In genomic region chr9:127897194-127897692, GRCh38 we compare ENCODE assay signal across 9 cellular contexts. TPM values are rescaled to one million over a fixed set of nuclear protein-coding genes. Genes with fewer than 3 reads are reported as not detected.
A peak's percentile ranks its signal among the peaks of the same experiment; 100 is the strongest.
DNase-seq lines count a peak whose midpoint lies in the region; ATAC-seq and TF ChIP-seq lines count a peak whose summit lies in the region.
"Had no signal": no experiment of that assay in that cellular context is flagged by ENCODE, and none has a peak within 500 bp of the region (broad histone marks: within the 10 kb centered on the region; RNA-seq: fewer than 3 reads in every experiment).

No MANE protein-coding gene starts in this region.

- no peaks in the 10 kb centered on the region for H3K27me3 ChIP-seq in CD4-positive, alpha-beta T cell (ENCODE audit: control insufficient read depth, insufficient read depth, low read length)

- no peak for DNase-seq in CD4-positive, alpha-beta T cell
- DNase-seq in HuH-7.5 (ENCODE audit: low spot score) (peak; percentile 94), head of caudate nucleus (peak; percentile 68 to 91 (median 80)), osteocyte (ENCODE audit: extremely low spot score, unreplicated experiment) (peak; percentile 90), GOT3 (lab: John Stamatoyannopoulos, UW) (no peak)
- peak; percentile 26 for DNase-seq in activated naive CD4-positive, alpha-beta T cell treated with Interleukin-2 at 50 U/mL for 16 hours

- TF ChIP-seq CTCF in CD4-positive, alpha-beta T cell (IDR thresholded peaks at IDR 0.05) = no peak
- TF ChIP-seq CTCF in osteocyte (IDR thresholded peaks at IDR 0.05) = no peak

- intact Hi-C loops in CD4-positive, alpha-beta T cell (cut with DNase I, micrococcal nuclease) = loop anchor here in 1 of 2 experiments (5.0 kb wide), 1 partner anchor 35 kb away; no protein-coding TSS in a partner anchor
- intact Hi-C loops in head of caudate nucleus (cut with DNase I) = no loop called here

- no peak overlapping the region for H3K27ac ChIP-seq in CD4-positive, alpha-beta T cell (ENCODE audit: low read depth, low read length)
- H3K27ac ChIP-seq: neutrophil had no signal

- CTCF ChIA-PET in CD4-positive, alpha-beta T cell (lab: Charles Lee) = interaction anchor here (1.3 kb wide), 1 partner anchor 24 kb away, joined by 3 read pairs; no protein-coding TSS in a partner anchor

- ATAC-seq in CD4-positive, alpha-beta T cell (ENCODE audit: poor library complexity) = no peak
- no peak for ATAC-seq in GM18520 (IDR thresholded peaks at IDR 0.05; ENCODE audit: unreplicated experiment)
- ATAC-seq in HG03469 (IDR thresholded peaks at IDR 0.05; ENCODE audit: unreplicated experiment) = no peak

- POLR2A ChIA-PET in CD4-positive, alpha-beta T cell (lab: Charles Lee) = interaction anchor here (0.9 to 1.7 kb wide), 3 partner anchors 9 to 34 kb away, joined by 3 to 8 read pairs (median 4); no protein-coding TSS in a partner anchor

- peaks cover 22% of the 10 kb centered on the region for H3K9me3 ChIP-seq in CD4-positive, alpha-beta T cell (ENCODE audit: control insufficient read depth, low read length)
- H3K9me3 ChIP-seq: neutrophil had no signal

- H3K9me3 Mint-ChIP-seq in CD4-positive, alpha-beta T cell = no peaks in the 10 kb centered on the region
- H3K9me3 Mint-ChIP-seq in osteocyte (ENCODE audit: unreplicated experiment) = no peaks in the 10 kb centered on the region

- H3K27ac Mint-ChIP-seq in CD4-positive, alpha-beta T cell = peak overlapping the region; percentile 86
- peak overlapping the region; percentile 80 for H3K27ac Mint-ChIP-seq in osteocyte (ENCODE audit: unreplicated experiment)

- H3K36me3 Mint-ChIP-seq in CD4-positive, alpha-beta T cell (ENCODE audit: low read depth) = peaks cover 61% of the 10 kb centered on the region
- peaks cover 34% of the 10 kb centered on the region for H3K36me3 Mint-ChIP-seq in osteocyte (ENCODE audit: unreplicated experiment)

- no peaks in the 10 kb centered on the region for H3K27me3 Mint-ChIP-seq in CD4-positive, alpha-beta T cell
- H3K27me3 Mint-ChIP-seq in osteocyte (ENCODE audit: unreplicated experiment) = no peaks in the 10 kb centered on the region

- H3K4me3 Mint-ChIP-seq in CD4-positive, alpha-beta T cell = peak overlapping the region; percentile 58
- peak overlapping the region; percentile 89 for H3K4me3 Mint-ChIP-seq in osteocyte (ENCODE audit: unreplicated experiment)

- H3K4me1 Mint-ChIP-seq in CD4-positive, alpha-beta T cell (ENCODE audit: low read depth) = peaks cover 39% of the 10 kb centered on the region
- H3K4me1 Mint-ChIP-seq in osteocyte (ENCODE audit: unreplicated experiment) = peaks cover 31% of the 10 kb centered on the region

RNA-seq across cellular contexts. Expression of gene ST6GALNAC6, which starts 2.2 kb away (rescaled TPM):
- total RNA-seq in CD4-positive, alpha-beta T cell = 10 to 100 TPM; 93.1 to 97.5 TPM
- 73.4 and 77.0 TPM in 2 replicates for total RNA-seq in osteocyte

RNA-seq across cellular contexts. Expression of gene ST6GALNAC4, which starts 19.6 kb away (rescaled TPM):
- 10 to 100 TPM; 28.7 to 30.2 TPM for total RNA-seq in CD4-positive, alpha-beta T cell
- total RNA-seq in osteocyte = 21.4 and 25.1 TPM in 2 replicates

RNA-seq across cellular contexts. Expression of gene AK1, which starts 19.8 kb away (rescaled TPM):
- total RNA-seq in CD4-positive, alpha-beta T cell = 10 to 100 TPM; 46.7 to 52.6 TPM
- 57.6 and 65.8 TPM in 2 replicates for total RNA-seq in osteocyte

RNA-seq across cellular contexts. Expression of gene PIP5KL1, which starts 33.3 kb away (rescaled TPM):
- total RNA-seq in CD4-positive, alpha-beta T cell = 1 to 10 TPM; 2.9 to 3.3 TPM
- 2.6 and 2.9 TPM in 2 replicates for total RNA-seq in osteocyte

RNA-seq across cellular contexts. Expression of gene DPM2, which starts 40.4 kb away (rescaled TPM):
- 10 to 100 TPM; 41.7 to 47.6 TPM for total RNA-seq in CD4-positive, alpha-beta T cell
- 29.2 and 31.6 TPM in 2 replicates for total RNA-seq in osteocyte

Comparison
In these comparisons a context has a peak if more than half of its experiments do, and no peak if none do; other contexts are left out.
1. DNase-seq: peak in HuH-7.5 (single experiment), activated naive CD4-positive, alpha-beta T cell treated with Interleukin-2 at 50 U/mL for 16 hours (single experiment), head of caudate nucleus (42 of 42) and osteocyte (single experiment); none in CD4-positive, alpha-beta T cell (0 of 10) and GOT3 (single experiment).